ENCODE assay signal across 1 cellular context in genomic region chr12:43436597-43436996, GRCh38.
TF ChIP-seq lines count a peak whose summit lies in the region.

No MANE protein-coding gene starts in this region.

TF ChIP-seq in SK-N-SH treated with all-trans-retinoic acid at 6 μM for 48 hours, 23 proteins besides CTCF, POLR2A, EP300 and RAD21:
- TF ChIP-seq, protein P1, sequence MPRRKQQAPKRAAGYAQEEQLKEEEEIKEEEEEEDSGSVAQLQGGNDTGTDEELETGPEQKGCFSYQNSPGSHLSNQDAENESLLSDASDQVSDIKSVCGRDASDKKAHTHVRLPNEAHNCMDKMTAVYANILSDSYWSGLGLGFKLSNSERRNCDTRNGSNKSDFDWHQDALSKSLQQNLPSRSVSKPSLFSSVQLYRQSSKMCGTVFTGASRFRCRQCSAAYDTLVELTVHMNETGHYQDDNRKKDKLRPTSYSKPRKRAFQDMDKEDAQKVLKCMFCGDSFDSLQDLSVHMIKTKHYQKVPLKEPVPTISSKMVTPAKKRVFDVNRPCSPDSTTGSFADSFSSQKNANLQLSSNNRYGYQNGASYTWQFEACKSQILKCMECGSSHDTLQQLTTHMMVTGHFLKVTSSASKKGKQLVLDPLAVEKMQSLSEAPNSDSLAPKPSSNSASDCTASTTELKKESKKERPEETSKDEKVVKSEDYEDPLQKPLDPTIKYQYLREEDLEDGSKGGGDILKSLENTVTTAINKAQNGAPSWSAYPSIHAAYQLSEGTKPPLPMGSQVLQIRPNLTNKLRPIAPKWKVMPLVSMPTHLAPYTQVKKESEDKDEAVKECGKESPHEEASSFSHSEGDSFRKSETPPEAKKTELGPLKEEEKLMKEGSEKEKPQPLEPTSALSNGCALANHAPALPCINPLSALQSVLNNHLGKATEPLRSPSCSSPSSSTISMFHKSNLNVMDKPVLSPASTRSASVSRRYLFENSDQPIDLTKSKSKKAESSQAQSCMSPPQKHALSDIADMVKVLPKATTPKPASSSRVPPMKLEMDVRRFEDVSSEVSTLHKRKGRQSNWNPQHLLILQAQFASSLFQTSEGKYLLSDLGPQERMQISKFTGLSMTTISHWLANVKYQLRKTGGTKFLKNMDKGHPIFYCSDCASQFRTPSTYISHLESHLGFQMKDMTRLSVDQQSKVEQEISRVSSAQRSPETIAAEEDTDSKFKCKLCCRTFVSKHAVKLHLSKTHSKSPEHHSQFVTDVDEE (CRISPR knock-in tag; IDR thresholded peaks at IDR 0.05), result no peak
- no peak for TF ChIP-seq BACH2 (CRISPR knock-in tag; IDR thresholded peaks at IDR 0.05; ENCODE audit: borderline replicate concordance)
- no peak for TF ChIP-seq SNAI2 (CRISPR knock-in tag; IDR thresholded peaks at IDR 0.05)
- TF ChIP-seq TCF4 (CRISPR knock-in tag; IDR thresholded peaks at IDR 0.05; ENCODE audit: borderline replicate concordance), result no peak
- TF ChIP-seq ARNTL (CRISPR knock-in tag; IDR thresholded peaks at IDR 0.05; ENCODE audit: borderline replicate concordance, low read depth), result no peak
- no peak for TF ChIP-seq OSR1 (CRISPR knock-in tag; IDR thresholded peaks at IDR 0.05)
- no peak for TF ChIP-seq RARB (CRISPR knock-in tag; IDR thresholded peaks at IDR 0.05)
- no peak for TF ChIP-seq ZNF565 (CRISPR knock-in tag; conservative IDR thresholded peaks at IDR 0.05; ENCODE audit: low read depth)
TF ChIP-seq in SK-N-SH treated with all-trans-retinoic acid at 6 μM for 48 hours: peak in this region for 0.
